Comparison of ENCODE assay signal across 23 cellular contexts in genomic region chr12:1702708-1703107, GRCh38.
"Had no signal": no experiment of that assay in that cellular context is flagged by ENCODE, and none has a peak within 500 bp of the region (broad histone marks: within the 10 kb centered on the region; RNA-seq: fewer than 3 reads in every experiment).

No MANE protein-coding gene starts in this region.

- H3K4me1 ChIP-seq: breast epithelium had no signal

- H3K9me3 ChIP-seq: breast epithelium, neutrophil, spleen, thoracic aorta, upper lobe of left lung had no signal

- H3K36me3 ChIP-seq: breast epithelium, neutrophil, spleen, thoracic aorta, upper lobe of left lung had no signal

- H3K9me3 Mint-ChIP-seq: activated naive CD4-positive, alpha-beta T cell treated with anti-CD3 and anti-CD28 coated beads, Interleukin-2, amount 50 U/mL, for 24 hours; activated T-cell treated with anti-CD3 and anti-CD28 coated beads, Interleukin-2, amount 50 U/mL, for 72 hours; effector memory CD8-positive, alpha-beta T cell; memory B cell; stimulated activated memory B cell treated with anti-CD40 and anti-IgM and Interleukin-4, amounts not matched to agents 10 μg/mL and 1 μg/mL and 100 μg/mL, for 72 hours had no signal

- H2AFZ ChIP-seq: parathyroid adenoma had no signal

- H3K4me3 Mint-ChIP-seq: activated naive CD4-positive, alpha-beta T cell treated with anti-CD3 and anti-CD28 coated beads, Interleukin-2, amount 50 U/mL, for 24 hours; activated T-cell treated with anti-CD3 and anti-CD28 coated beads, Interleukin-2, amount 50 U/mL, for 72 hours; effector memory CD8-positive, alpha-beta T cell; memory B cell; stimulated activated memory B cell treated with anti-CD40 and anti-IgM and Interleukin-4, amounts not matched to agents 10 μg/mL and 1 μg/mL and 100 μg/mL, for 72 hours had no signal

- H3K27ac ChIP-seq: breast epithelium, epithelial cell of prostate, neutrophil, parathyroid adenoma, spleen, thoracic aorta, upper lobe of left lung had no signal

- H3K27me3 ChIP-seq: breast epithelium, neutrophil, spleen, upper lobe of left lung had no signal

- H3K27me3 Mint-ChIP-seq: activated naive CD4-positive, alpha-beta T cell treated with anti-CD3 and anti-CD28 coated beads, Interleukin-2, amount 50 U/mL, for 24 hours; effector memory CD8-positive, alpha-beta T cell; memory B cell; naive thymus-derived CD4-positive, alpha-beta T cell; stimulated activated memory B cell treated with anti-CD40 and anti-IgM and Interleukin-4, amounts not matched to agents 10 μg/mL and 1 μg/mL and 100 μg/mL, for 72 hours had no signal

- H3K27ac Mint-ChIP-seq: activated naive CD4-positive, alpha-beta T cell treated with anti-CD3 and anti-CD28 coated beads, Interleukin-2, amount 50 U/mL, for 24 hours; activated T-cell treated with anti-CD3 and anti-CD28 coated beads, Interleukin-2, amount 50 U/mL, for 72 hours; memory B cell; stimulated activated memory B cell treated with anti-CD40 and anti-IgM and Interleukin-4, amounts not matched to agents 10 μg/mL and 1 μg/mL and 100 μg/mL, for 72 hours had no signal

- FAIRE-seq: astrocyte, frontal cortex, TTC549 had no signal

- H3K4me3 ChIP-seq: breast epithelium, spleen, thoracic aorta, upper lobe of left lung had no signal

- DNase-seq: activated CD4-positive, alpha-beta T cell treated with anti-CD3 and anti-CD28 coated beads, Interleukin-2, amount 50 U/mL, for 4 hours; activated effector memory CD4-positive, alpha-beta T cell treated with anti-CD3 and anti-CD28 coated beads, Interleukin-2, amount 50 U/mL, for 16 hours; activated T-cell treated with anti-CD3 and anti-CD28 coated beads, Interleukin-2, amount 50 U/mL, for 72 hours; effector memory CD8-positive, alpha-beta T cell; head of caudate nucleus; left ventricle myocardium superior; naive thymus-derived CD4-positive, alpha-beta T cell; spleen; stimulated activated CD4-positive, alpha-beta T cell treated with anti-CD3 and anti-CD28 coated beads, Interleukin-4, amount 100 ng/mL, for 4 hours; SW 1271; upper lobe of left lung had no signal

- H3K9ac ChIP-seq: parathyroid adenoma had no signal

- ATAC-seq: activated T-cell treated with anti-CD3 and anti-CD28 coated beads, Interleukin-2, amount 50 U/mL, for 72 hours; effector memory CD8-positive, alpha-beta T cell; left ventricle myocardium superior; naive thymus-derived CD4-positive, alpha-beta T cell; sciatic nerve; stimulated activated memory B cell treated with anti-CD40 and anti-IgM and Interleukin-4, amounts not matched to agents 10 μg/mL and 1 μg/mL and 100 μg/mL, for 72 hours had no signal
